26 cellular contexts compared by ENCODE assay signal in genomic region chr11:64278576-64279190, GRCh38. TPM values are rescaled to one million over a fixed set of nuclear protein-coding genes. Genes with fewer than 3 reads are reported as not detected.
"Had no signal": no experiment of that assay in that cellular context is flagged by ENCODE, and none has a peak within 500 bp of the region (broad histone marks: within the 10 kb centered on the region; RNA-seq: fewer than 3 reads in every experiment).

No MANE protein-coding gene starts in this region.

- H3K27me3 ChIP-seq: cardiac muscle cell, dorsolateral prefrontal cortex, right atrium auricular region had no signal

- H3K27ac ChIP-seq: cardiac muscle cell, left ventricle myocardium inferior, prostate gland, right atrium auricular region had no signal

- H3K9me3 ChIP-seq: left ventricle myocardium inferior, prostate gland, right atrium auricular region had no signal

- H3K27me3 Mint-ChIP-seq: activated B cell treated with CpG ODN at 0.5 μM for 24 hours; activated CD4-positive, alpha-beta memory T cell treated with anti-CD3 and anti-CD28 coated beads, Interleukin-2, amount 10 ng/mL, durations not matched to agents 7 days and 5 days; activated naive CD8-positive, alpha-beta T cell treated with anti-CD3 and anti-CD28 coated beads for 36 hours; stimulated activated naive CD8-positive, alpha-beta T cell treated with anti-CD3 and anti-CD28 coated beads, Interleukin-15, Interleukin-2, amounts not matched to agents 100 ng/mL and 50 ng/mL, for 24 hours; type B pancreatic cell had no signal

- H3K36me3 ChIP-seq: prostate gland had no signal

- H3K4me3 ChIP-seq: cardiac muscle cell, dorsolateral prefrontal cortex, left ventricle myocardium inferior, prostate gland, right atrium auricular region had no signal

- H3K4me3 Mint-ChIP-seq: activated B cell treated with CpG ODN at 0.5 μM for 24 hours; activated CD4-positive, alpha-beta memory T cell treated with anti-CD3 and anti-CD28 coated beads, Interleukin-2, amount 10 ng/mL, durations not matched to agents 7 days and 5 days; activated naive CD8-positive, alpha-beta T cell treated with anti-CD3 and anti-CD28 coated beads for 36 hours; activated T-cell treated with anti-CD3 and anti-CD28 coated beads, Interleukin-2, amount 50 U/mL, for 72 hours; stimulated activated naive CD8-positive, alpha-beta T cell treated with anti-CD3 and anti-CD28 coated beads, Interleukin-15, Interleukin-2, amounts not matched to agents 100 ng/mL and 50 ng/mL, for 24 hours; type B pancreatic cell had no signal

- DNase-seq: activated B cell treated with CpG ODN at 0.5 μM for 24 hours; activated CD4-positive, alpha-beta memory T cell treated with anti-CD3 and anti-CD28 coated beads, Interleukin-2, amount 10 ng/mL, durations not matched to agents 7 days and 5 days; activated CD4-positive, alpha-beta T cell treated with anti-CD3 and anti-CD28 coated beads for 4 hours; activated CD8-positive, alpha-beta memory T cell treated with anti-CD3 and anti-CD28 coated beads, Interleukin-2, amount 50 U/mL, for 48 hours; activated gamma-delta T cell treated with Interleukin-2 at 50 U/mL for 16 hours; activated naive CD8-positive, alpha-beta T cell treated with anti-CD3 and anti-CD28 coated beads for 36 hours; activated T-cell treated with anti-CD3 and anti-CD28 coated beads, Interleukin-2, amount 50 U/mL, for 72 hours; amygdala; dorsolateral prefrontal cortex; erythroblast; foreskin melanocyte; head of caudate nucleus; kidney glomerular epithelial cell; left ventricle myocardium inferior; mammary epithelial cell; stimulated activated CD4-positive, alpha-beta T cell treated with anti-CD3 and anti-CD28 coated beads, Interleukin-2, amount 100 ng/mL, for 24 hours; T-helper 2 cell had no signal

- ATAC-seq: activated T-cell treated with anti-CD3 and anti-CD28 coated beads, Interleukin-2, amount 50 U/mL, for 72 hours had no signal

- H3K27ac Mint-ChIP-seq: activated B cell treated with CpG ODN at 0.5 μM for 24 hours; activated CD4-positive, alpha-beta memory T cell treated with anti-CD3 and anti-CD28 coated beads, Interleukin-2, amount 10 ng/mL, durations not matched to agents 7 days and 5 days; activated naive CD8-positive, alpha-beta T cell treated with anti-CD3 and anti-CD28 coated beads for 36 hours; activated T-cell treated with anti-CD3 and anti-CD28 coated beads, Interleukin-2, amount 50 U/mL, for 72 hours; stimulated activated naive CD8-positive, alpha-beta T cell treated with anti-CD3 and anti-CD28 coated beads, Interleukin-15, Interleukin-2, amounts not matched to agents 100 ng/mL and 50 ng/mL, for 24 hours; type B pancreatic cell had no signal

- H3K9me3 Mint-ChIP-seq: activated B cell treated with CpG ODN at 0.5 μM for 24 hours; activated CD4-positive, alpha-beta memory T cell treated with anti-CD3 and anti-CD28 coated beads, Interleukin-2, amount 10 ng/mL, durations not matched to agents 7 days and 5 days; activated naive CD8-positive, alpha-beta T cell treated with anti-CD3 and anti-CD28 coated beads for 36 hours; activated T-cell treated with anti-CD3 and anti-CD28 coated beads, Interleukin-2, amount 50 U/mL, for 72 hours; stimulated activated naive CD8-positive, alpha-beta T cell treated with anti-CD3 and anti-CD28 coated beads, Interleukin-15, Interleukin-2, amounts not matched to agents 100 ng/mL and 50 ng/mL, for 24 hours; type B pancreatic cell had no signal

RNA-seq across cellular contexts. Expression of gene KCNK4, which starts 12.4 kb away (rescaled TPM):
- total RNA-seq: activated naive CD8-positive, alpha-beta T cell treated with anti-CD3 and anti-CD28 coated beads for 36 hours; cardiac muscle cell; left ventricle myocardium inferior; mammary epithelial cell; myocyte; prostate gland; right atrium auricular region; skeletal muscle tissue had no signal
- polyA plus RNA-seq: cardiac muscle cell, mammary epithelial cell had no signal

RNA-seq across cellular contexts. Expression of gene CATSPERZ, which starts 21.5 kb away (rescaled TPM):
- total RNA-seq: activated B cell treated with CpG ODN at 0.5 μM for 24 hours; activated CD4-positive, alpha-beta memory T cell treated with anti-CD3 and anti-CD28 coated beads, Interleukin-2, amount 10 ng/mL, durations not matched to agents 7 days and 5 days; activated naive CD8-positive, alpha-beta T cell treated with anti-CD3 and anti-CD28 coated beads for 36 hours; cardiac muscle cell; left ventricle myocardium inferior; mammary epithelial cell; myocyte; osteoblast; right atrium auricular region; skeletal muscle tissue had no signal
- polyA plus RNA-seq: neural cell had no signal
